In genomic region chr4:4541661-4542570, GRCh38 we compare ENCODE assay signal across 1 cellular context.
TF ChIP-seq lines count a peak whose summit lies in the region.

Gene STX18 (minus strand): TSS chr4:4542048. CDS start chr4:4541964, 84 bp downstream.

TF ChIP-seq in HepG2, 621 proteins besides CTCF, POLR2A, EP300 and RAD21 (continued from another document and continues in another):
- TF ChIP-seq GMEB1 (CRISPR knock-in tag; IDR thresholded peaks at IDR 0.05; ENCODE audit: borderline replicate concordance) (peak; percentile 93), ZNF724P (CRISPR knock-in tag; IDR thresholded peaks at IDR 0.05; ENCODE audit: borderline replicate concordance) (peak; percentile 63; the same call in 1 of the 2 replicates), PHF8 (CRISPR knock-in tag; IDR thresholded peaks at IDR 0.05) (peak; percentile 99), TFE3 (CRISPR knock-in tag; IDR thresholded peaks at IDR 0.05) (peak; percentile 78; the same call in 1 of the 2 replicates), BORCS8-MEF2B (CRISPR knock-in tag; IDR thresholded peaks at IDR 0.05) (peak; percentile 99), ZBTB39 (CRISPR knock-in tag; IDR thresholded peaks at IDR 0.05) (peak; percentile 92; the same call in 1 of the 2 replicates), ZBTB20 (CRISPR knock-in tag; IDR thresholded peaks at IDR 0.05; ENCODE audit: borderline replicate concordance, low read depth) (peak; percentile 95; the same call in 1 of the 2 replicates), ARNT (IDR thresholded peaks at IDR 0.05) (no peak), NFE2 (CRISPR knock-in tag; IDR thresholded peaks at IDR 0.05) (0 out of 2 replicates have a peak, but pooled peaks have one; percentile 49), ZNF883 (CRISPR knock-in tag; IDR thresholded peaks at IDR 0.05; ENCODE audit: not compliant biosample characterization) (peak; percentile 96), ZNF232 (CRISPR knock-in tag; IDR thresholded peaks at IDR 0.05; ENCODE audit: borderline replicate concordance) (peak; percentile 86; the same call in 1 of the 2 replicates), ZNF354B (CRISPR knock-in tag; IDR thresholded peaks at IDR 0.05) (peak; percentile 92; the same call in 1 of the 2 replicates), THYN1 (CRISPR knock-in tag; IDR thresholded peaks at IDR 0.05; ENCODE audit: borderline replicate concordance, low read depth) (0 out of 2 replicates have a peak, but pooled peaks have one; percentile 20), EED (CRISPR knock-in tag; IDR thresholded peaks at IDR 0.05) (peak; percentile 82; the same call in 1 of the 2 replicates), PHB2 (IDR thresholded peaks at IDR 0.05; ENCODE audit: partially characterized antibody) (no peak), MLLT10 (CRISPR knock-in tag; IDR thresholded peaks at IDR 0.05) (no peak), SALL1 (CRISPR knock-in tag; IDR thresholded peaks at IDR 0.05) (peak; percentile 99), ZHX2 (IDR thresholded peaks at IDR 0.05; ENCODE audit: low read depth) (peak; percentile 94), ZHX2 (CRISPR knock-in tag; IDR thresholded peaks at IDR 0.05; ENCODE audit: borderline replicate concordance) (no peak; the same call in none of the 2 replicates), PAXIP1 (CRISPR knock-in tag; conservative IDR thresholded peaks at IDR 0.05) (peak; percentile 75), PRMT3 (CRISPR knock-in tag; IDR thresholded peaks at IDR 0.05; ENCODE audit: borderline replicate concordance, low read depth) (0 out of 2 replicates have a peak, but pooled peaks have one; percentile 40), SRSF9 (IDR thresholded peaks at IDR 0.05; ENCODE audit: borderline replicate concordance, insufficient read depth, low read depth, low read length, poor library complexity, severe bottlenecking) (no peak), RNF2 (conservative IDR thresholded peaks at IDR 0.05; ENCODE audit: low read depth) (peak; percentile 74; the same call in 1 of the 2 replicates), ZNF513 (CRISPR knock-in tag; conservative IDR thresholded peaks at IDR 0.05) (0 out of 2 replicates have a peak, but pooled peaks have one; percentile 65), PRDM4 (CRISPR knock-in tag; IDR thresholded peaks at IDR 0.05; ENCODE audit: borderline replicate concordance) (no peak), JARID2 (CRISPR knock-in tag; IDR thresholded peaks at IDR 0.05; ENCODE audit: insufficient replicate concordance) (peak; percentile 96)
